In genomic region chr5:55159763-55160492, GRCh38 we compare ENCODE assay signal across 8 cellular contexts. TPM values are rescaled to one million over a fixed set of nuclear protein-coding genes. Genes with fewer than 3 reads are reported as not detected.
DNase-seq lines count a peak whose midpoint lies in the region; ATAC-seq and TF ChIP-seq lines count a peak whose summit lies in the region.

GPX8 (plus strand) TSS chr5:55160171; CDS start chr5:55160193, 22 bp downstream.

- no peaks in the 10 kb centered on the region for H3K4me1 ChIP-seq in CD8-positive, alpha-beta T cell (ENCODE audit: insufficient read depth, low read length)
- H3K4me1 ChIP-seq in upper lobe of right lung, result no peaks in the 10 kb centered on the region

- peak in 1 of 7 experiments; percentile 32 for DNase-seq in CD8-positive, alpha-beta T cell
- DNase-seq in HPDE6-E6E7 (ENCODE audit: extremely low spot score) (peak; percentile 69), RPMI7951 (ENCODE audit: low read depth) (peak; percentile 84), mesenteric fat pad (ENCODE audit: low spot score) (no peak), upper lobe of right lung (no peak)

- H3K36me3 Mint-ChIP-seq in CD8-positive, alpha-beta T cell, result no peaks in the 10 kb centered on the region

- no peaks in the 10 kb centered on the region for H3K9me3 Mint-ChIP-seq in CD8-positive, alpha-beta T cell

- no peaks in the 10 kb centered on the region for H3K27me3 ChIP-seq in CD8-positive, alpha-beta T cell (ENCODE audit: insufficient read depth, low read length)
- H3K27me3 ChIP-seq in upper lobe of right lung, result no peaks in the 10 kb centered on the region

- no peaks in the 10 kb centered on the region for H3K36me3 ChIP-seq in CD8-positive, alpha-beta T cell (ENCODE audit: insufficient read depth, low read length)
- no peaks in the 10 kb centered on the region for H3K36me3 ChIP-seq in upper lobe of right lung

- H3K4me3 Mint-ChIP-seq in CD8-positive, alpha-beta T cell, result no peak within 1 kb of the TSS

- no peak within 1 kb of the TSS for H3K27ac Mint-ChIP-seq in CD8-positive, alpha-beta T cell

- in situ Hi-C loops in endometrial microvascular endothelial cells (cut with HindIII; ENCODE audit: inconsistent ontology term, low pct_unique_long_range_greater_than_20kb, low sequenced_read_pairs), result no loop called here

- TF ChIP-seq CTCF in CD8-positive, alpha-beta T cell (IDR thresholded peaks at IDR 0.05), result peak; percentile 73
- TF ChIP-seq CTCF in upper lobe of right lung (IDR thresholded peaks at IDR 0.05), result peak; percentile 50

- ATAC-seq in CD8-positive, alpha-beta T cell, result peak; percentile 79
- ATAC-seq in upper lobe of right lung (peak; percentile 67), HG02610 (IDR thresholded peaks at IDR 0.05; ENCODE audit: unreplicated experiment) (no peak), HG03571 (IDR thresholded peaks at IDR 0.05; ENCODE audit: unreplicated experiment) (no peak)

- H3K27ac ChIP-seq in CD8-positive, alpha-beta T cell (ENCODE audit: low read depth, low read length), result no peak within 1 kb of the TSS
- peak within 1 kb of the TSS; percentile 33 for H3K27ac ChIP-seq in upper lobe of right lung

- peaks cover 19% of the 10 kb centered on the region for H3K27me3 Mint-ChIP-seq in CD8-positive, alpha-beta T cell (ENCODE audit: low read depth)

- H3K9me3 ChIP-seq in CD8-positive, alpha-beta T cell (ENCODE audit: low read length), result no peaks in the 10 kb centered on the region
- no peaks in the 10 kb centered on the region for H3K9me3 ChIP-seq in upper lobe of right lung

- intact Hi-C loops in CD8-positive, alpha-beta T cell (cut with DNase I, micrococcal nuclease), result loop anchor here (1.0 to 5.0 kb wide), 4 partner anchors 216 to 643 kb away; partner anchors contain the start of gene SNX18 (in 2 of the 2)
- intact Hi-C loops in upper lobe of right lung (cut with DNase I), result no loop called here

- H3K4me3 ChIP-seq in CD8-positive, alpha-beta T cell (ENCODE audit: low read depth, low read length), result no peak within 1 kb of the TSS
- peak within 1 kb of the TSS; percentile 36 for H3K4me3 ChIP-seq in upper lobe of right lung

- CTCF ChIA-PET in CD8-positive, alpha-beta T cell (lab: Charles Lee), result interaction anchor here (0.6 to 6.1 kb wide), 52 partner anchors 8 to 718 kb away, joined by 3 to 179 read pairs (median 4); partner anchors contain the start of genes GZMK and SNX18

- no peaks in the 10 kb centered on the region for H3K4me1 Mint-ChIP-seq in CD8-positive, alpha-beta T cell (ENCODE audit: low read depth)

- POLR2A ChIA-PET in CD8-positive, alpha-beta T cell (lab: Charles Lee), result interaction anchor here (0.6 to 1.4 kb wide), 3 partner anchors 28 to 256 kb away, joined by 3 to 5 read pairs (median 5); no protein-coding TSS in a partner anchor

RNA-seq across cellular contexts. Expression of gene GPX8, which starts in this region (rescaled TPM):
- total RNA-seq in CD8-positive, alpha-beta T cell, result not detected
- total RNA-seq in RPMI7951 (2014; rRNA removed; shearing (Covaris generic)), result 99.8 and 116 TPM in 2 replicates
- total RNA-seq in endometrial microvascular endothelial cells (ENCODE audit: inconsistent ontology term), result 70.5 TPM
- 20.5 TPM for total RNA-seq in mesenteric fat pad
- 9.5 TPM for total RNA-seq in upper lobe of right lung

Comparison
In these comparisons a context has a peak if more than half of its experiments do, and no peak if none do; other contexts are left out.
1. RNA of gene GPX8 (total RNA-seq): 99.8 to 116 TPM in RPMI7951, 70.5 TPM in endometrial microvascular endothelial cells (single experiment), 20.5 TPM in mesenteric fat pad (single experiment) and 9.5 TPM in upper lobe of right lung (single experiment); not detected in CD8-positive, alpha-beta T cell; every median in the first group is over 10 times any median in the second.
2. Peak in ATAC-seq in CD8-positive, alpha-beta T cell; RNA of the gene not detected or under 1 TPM.
3. DNase-seq: peak in HPDE6-E6E7 (single experiment) and RPMI7951 (single experiment); none in mesenteric fat pad (single experiment) and upper lobe of right lung (single experiment).